12 cellular contexts compared by ENCODE assay signal in the genomic region with DNA sequence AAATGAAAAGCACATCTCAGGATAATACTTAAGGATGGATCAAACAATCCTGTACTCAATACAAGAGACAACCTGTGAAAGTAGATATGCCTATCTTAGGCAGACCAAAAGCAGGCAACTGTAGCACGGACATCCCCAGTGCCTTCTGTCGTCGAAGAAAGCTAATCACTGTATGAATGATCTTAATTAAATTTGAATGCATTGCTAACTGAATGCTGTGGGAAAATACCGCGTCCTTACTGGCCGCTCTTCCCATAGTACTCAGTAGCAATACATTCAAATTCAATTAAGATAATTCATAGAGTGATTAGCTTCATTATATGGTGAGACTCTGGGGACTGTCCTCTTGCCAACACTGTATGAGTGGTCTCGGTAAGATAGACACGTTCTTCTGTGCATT.
DNase-seq lines count a peak whose midpoint lies in the region; ATAC-seq, FAIRE-seq and TF ChIP-seq lines count a peak whose summit lies in the region.
"Had no signal": no experiment of that assay in that cellular context is flagged by ENCODE, and none has a peak within 500 bp of the region (broad histone marks: within the 10 kb centered on the region; RNA-seq: fewer than 3 reads in every experiment).

No MANE protein-coding gene starts in this region.

- no peaks in the 10 kb centered on the region for H3K27me3 ChIP-seq in CD4-positive, alpha-beta T cell (ENCODE audit: control insufficient read depth, insufficient read depth, low read length)
- no peaks in the 10 kb centered on the region for H3K27me3 ChIP-seq in naive thymus-derived CD4-positive, alpha-beta T cell (ENCODE audit: control insufficient read depth in 2 of 2, insufficient read depth in 2 of 2, low read length in 2 of 2)

- no peak for TF ChIP-seq CTCF in CD4-positive, alpha-beta T cell (IDR thresholded peaks at IDR 0.05)
- no peak for TF ChIP-seq CTCF in GM10266 (IDR thresholded peaks at IDR 0.05; ENCODE audit: control insufficient read depth, insufficient read depth, low read depth, missing control alignments)

- CTCF ChIA-PET in CD4-positive, alpha-beta T cell (lab: Charles Lee): interaction anchor here (0.9 to 3.3 kb wide), 4 partner anchors 10 to 57 kb away, joined by 4 to 14 read pairs (median 4); no protein-coding TSS in a partner anchor
- CTCF ChIA-PET in naive thymus-derived CD4-positive, alpha-beta T cell (lab: Charles Lee): interaction anchor here (3.2 kb wide), 1 partner anchor 58 kb away, joined by 13 read pairs; no protein-coding TSS in a partner anchor

- DNase-seq in CD4-positive, alpha-beta T cell: no peak
- DNase-seq in activated naive CD4-positive, alpha-beta T cell treated with anti-CD3 and anti-CD28 coated beads, Interleukin-2, amount 50 U/mL, for 72 hours (ENCODE audit: low spot score in 2 of 2): no peak
- no peak for DNase-seq in naive thymus-derived CD4-positive, alpha-beta T cell
- no peak for DNase-seq in GM10266 (ENCODE audit: extremely low spot score)
- no peak for DNase-seq in G401 (ENCODE audit: low spot score)
- DNase-seq in GM19239 (ENCODE audit: insufficient read length, low spot score): no peak
- DNase-seq: erythroblast, NCI-H526, SIG-M5 had no signal

- H3K9me3 Mint-ChIP-seq in CD4-positive, alpha-beta T cell: no peaks in the 10 kb centered on the region
- no peaks in the 10 kb centered on the region for H3K9me3 Mint-ChIP-seq in activated naive CD4-positive, alpha-beta T cell treated with anti-CD3 and anti-CD28 coated beads, Interleukin-2, amount 50 U/mL, for 72 hours
- no peaks in the 10 kb centered on the region for H3K9me3 Mint-ChIP-seq in naive thymus-derived CD4-positive, alpha-beta T cell

- H3K4me1 Mint-ChIP-seq in CD4-positive, alpha-beta T cell (ENCODE audit: low read depth): peaks cover 83% of the 10 kb centered on the region
- peaks cover 54 to 88% (median 78%) of the 10 kb centered on the region in 7 donors for H3K4me1 Mint-ChIP-seq in naive thymus-derived CD4-positive, alpha-beta T cell

- no peak for ATAC-seq in CD4-positive, alpha-beta T cell (ENCODE audit: poor library complexity)
- ATAC-seq in HG02610 (IDR thresholded peaks at IDR 0.05; ENCODE audit: unreplicated experiment): peak; percentile 27
- peak in 1 of 2 donors; percentile 20 for ATAC-seq in activated naive CD4-positive, alpha-beta T cell treated with anti-CD3 and anti-CD28 coated beads, Interleukin-2, amount 50 U/mL, for 72 hours
- ATAC-seq in naive thymus-derived CD4-positive, alpha-beta T cell: no peak
- ATAC-seq in esophagus mucosa: no peak

- POLR2A ChIA-PET in CD4-positive, alpha-beta T cell (lab: Charles Lee): interaction anchor here (1.1 to 9.0 kb wide), 4 partner anchors 9 to 25 kb away, joined by 3 to 86 read pairs (median 12); no protein-coding TSS in a partner anchor
- POLR2A ChIA-PET in naive thymus-derived CD4-positive, alpha-beta T cell (lab: Charles Lee): interaction anchor here (1.3 to 4.7 kb wide), 5 partner anchors 10 to 97 kb away, joined by 4 to 33 read pairs (median 19); a partner anchor contains a TSS

- peaks cover 54 to 72% of the 10 kb centered on the region in 2 donors for H3K4me1 ChIP-seq in naive thymus-derived CD4-positive, alpha-beta T cell (ENCODE audit: control insufficient read depth in 2 of 2, insufficient read depth in 2 of 2, low read length in 2 of 2)

- peak overlapping the region; percentile 64 for H3K27ac ChIP-seq in CD4-positive, alpha-beta T cell (ENCODE audit: low read depth, low read length)
- peak overlapping the region; percentile 84 for H3K27ac ChIP-seq in naive thymus-derived CD4-positive, alpha-beta T cell (ENCODE audit: low read depth, low read length)
- H3K27ac ChIP-seq: C4-2B had no signal

- H3K36me3 Mint-ChIP-seq in CD4-positive, alpha-beta T cell (ENCODE audit: low read depth): peaks cover 41% of the 10 kb centered on the region
- peaks cover 43 to 47% of the 10 kb centered on the region in 2 donors for H3K36me3 Mint-ChIP-seq in activated naive CD4-positive, alpha-beta T cell treated with anti-CD3 and anti-CD28 coated beads, Interleukin-2, amount 50 U/mL, for 72 hours
- H3K36me3 Mint-ChIP-seq in naive thymus-derived CD4-positive, alpha-beta T cell: peaks cover 0 to 47% (median 15%) of the 10 kb centered on the region in 5 donors

- no peaks in the 10 kb centered on the region for H3K9me3 ChIP-seq in CD4-positive, alpha-beta T cell (ENCODE audit: control insufficient read depth, low read length)
- no peaks in the 10 kb centered on the region for H3K9me3 ChIP-seq in naive thymus-derived CD4-positive, alpha-beta T cell (ENCODE audit: control insufficient read depth in 2 of 3, low read length in 3 of 3)

- H3K36me3 ChIP-seq in naive thymus-derived CD4-positive, alpha-beta T cell (ENCODE audit: control insufficient read depth in 2 of 3, insufficient read depth in 3 of 3, low read length in 3 of 3): no peaks in the 10 kb centered on the region

- H3K27me3 Mint-ChIP-seq in CD4-positive, alpha-beta T cell: no peaks in the 10 kb centered on the region
- no peaks in the 10 kb centered on the region for H3K27me3 Mint-ChIP-seq in naive thymus-derived CD4-positive, alpha-beta T cell

- H3K4me3 ChIP-seq in naive thymus-derived CD4-positive, alpha-beta T cell (ENCODE audit: low read length): peak overlapping the region; percentile 66

- in situ Hi-C loops in G401 (cut with HindIII; ENCODE audit: low sequenced_read_pairs): no loop called here

- intact Hi-C loops in CD4-positive, alpha-beta T cell (cut with DNase I, micrococcal nuclease): loop anchor here in 1 of 2 experiments (5.0 kb wide), 2 partner anchors 32 to 58 kb away; no protein-coding TSS in a partner anchor
- intact Hi-C loops in naive thymus-derived CD4-positive, alpha-beta T cell (cut with micrococcal nuclease): loop anchor here (1.0 to 10.0 kb wide), 8 partner anchors 9 to 1848 kb away; a partner anchor contains a TSS

- H3K4me3 Mint-ChIP-seq in CD4-positive, alpha-beta T cell: peak overlapping the region; percentile 96
- H3K4me3 Mint-ChIP-seq in naive thymus-derived CD4-positive, alpha-beta T cell: peak overlapping the region; percentile 85 to 99 (median 91)

- peak overlapping the region; percentile 89 for H3K27ac Mint-ChIP-seq in CD4-positive, alpha-beta T cell
- H3K27ac Mint-ChIP-seq in activated naive CD4-positive, alpha-beta T cell treated with anti-CD3 and anti-CD28 coated beads, Interleukin-2, amount 50 U/mL, for 72 hours: peak overlapping the region; percentile 96 to 98
- peak overlapping the region; percentile 85 to 98 (median 95) for H3K27ac Mint-ChIP-seq in naive thymus-derived CD4-positive, alpha-beta T cell

- FAIRE-seq in GM19239 (lab: Jason Lieb, UNC): no peak
